Comparison of ENCODE assay signal across 37 cellular contexts in the genomic region with DNA sequence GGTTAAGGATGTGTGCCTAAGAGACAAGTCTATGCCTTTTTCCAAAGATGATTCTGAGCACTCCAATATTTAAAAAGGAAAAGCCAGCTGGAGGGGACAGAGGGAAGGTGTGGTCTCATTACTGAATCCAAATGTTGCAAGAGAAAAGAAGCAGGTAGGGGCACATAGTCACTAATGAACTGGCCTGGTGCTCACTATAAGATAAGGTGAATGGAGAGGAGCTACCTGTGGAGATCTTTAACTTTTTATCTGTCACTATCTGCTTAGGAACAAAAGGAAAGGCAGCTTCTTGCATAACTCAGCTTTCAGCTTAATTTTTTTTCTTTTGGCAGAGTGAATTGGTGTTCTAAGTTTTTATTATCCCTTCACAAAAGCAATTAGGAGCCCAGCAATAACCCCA.
"Had no signal": no experiment of that assay in that cellular context is flagged by ENCODE, and none has a peak within 500 bp of the region (broad histone marks: within the 10 kb centered on the region; RNA-seq: fewer than 3 reads in every experiment).

No MANE protein-coding gene starts in this region.

- H3K4me3 ChIP-seq: adrenal gland, ascending aorta, body of pancreas, cardiac muscle cell had no signal

- ATAC-seq: activated naive CD4-positive, alpha-beta T cell treated with anti-CD3 and anti-CD28 coated beads, Interleukin-2, amount 50 U/mL, for 72 hours; activated naive CD8-positive, alpha-beta T cell treated with anti-CD3 and anti-CD28 coated beads, Interleukin-2, amount 50 U/mL, for 24 hours; activated T-cell treated with anti-CD3 and anti-CD28 coated beads, Interleukin-2, amount 50 U/mL, for 4 hours; activated T-cell treated with anti-CD3 and anti-CD28 coated beads, Interleukin-2, amount 50 U/mL, for 72 hours; activated T-helper 17 cell treated with anti-CD3 and anti-CD28 coated beads, Interleukin-2, amount 50 U/mL, for 72 hours; body of pancreas had no signal

- H3K4me3 Mint-ChIP-seq: activated naive CD4-positive, alpha-beta T cell treated with anti-CD3 and anti-CD28 coated beads for 36 hours; activated naive CD4-positive, alpha-beta T cell treated with anti-CD3 and anti-CD28 coated beads, Interleukin-2, amount 10 ng/mL, durations not matched to agents 7 days and 5 days; activated naive CD4-positive, alpha-beta T cell treated with anti-CD3 and anti-CD28 coated beads, Interleukin-2, amount 50 U/mL, for 24 hours; activated naive CD8-positive, alpha-beta T cell; activated naive CD8-positive, alpha-beta T cell treated with anti-CD3 and anti-CD28 coated beads for 36 hours; activated naive CD8-positive, alpha-beta T cell treated with anti-CD3 and anti-CD28 coated beads, Interleukin-2, amount 10 ng/mL, durations not matched to agents 7 days and 5 days; activated naive CD8-positive, alpha-beta T cell treated with anti-CD3 and anti-CD28 coated beads, Interleukin-2, amount 50 U/mL, for 24 hours; activated T-cell treated with anti-CD3 and anti-CD28 coated beads, Interleukin-2, amount 50 U/mL, for 24 hours; activated T-cell treated with anti-CD3 and anti-CD28 coated beads, Interleukin-2, amount 50 U/mL, for 4 hours; activated T-cell treated with anti-CD3 and anti-CD28 coated beads, Interleukin-2, amount 50 U/mL, for 72 hours; activated T-helper 1 cell treated with anti-CD3 and anti-CD28 coated beads, Interleukin-12 subunit alpha, Interleukin-12 subunit beta, Interleukin-2, Interleukin-4 antibody, amounts not matched to agents 30 ng/mL and 10 ng/mL and 1 ng/mL, durations not matched to agents 14 hours and 24 hours and 36 hours; activated T-helper 17 cell treated with anti-CD3 and anti-CD28 coated beads, Interleukin-2, amount 50 U/mL, for 72 hours; brain; central memory CD8-positive, alpha-beta T cell had no signal

- H3K36me3 ChIP-seq: adrenal gland, ascending aorta, brain microvascular endothelial cell, cardiac muscle cell had no signal

- H3K9me3 ChIP-seq: adrenal gland, ascending aorta, body of pancreas had no signal

- H3K27ac Mint-ChIP-seq: activated naive CD4-positive, alpha-beta T cell treated with anti-CD3 and anti-CD28 coated beads for 36 hours; activated naive CD4-positive, alpha-beta T cell treated with anti-CD3 and anti-CD28 coated beads, Interleukin-2, amount 10 ng/mL, durations not matched to agents 7 days and 5 days; activated naive CD4-positive, alpha-beta T cell treated with anti-CD3 and anti-CD28 coated beads, Interleukin-2, amount 50 U/mL, for 24 hours; activated naive CD4-positive, alpha-beta T cell treated with anti-CD3 and anti-CD28 coated beads, Interleukin-2, amount 50 U/mL, for 72 hours; activated naive CD8-positive, alpha-beta T cell; activated naive CD8-positive, alpha-beta T cell treated with anti-CD3 and anti-CD28 coated beads for 36 hours; activated naive CD8-positive, alpha-beta T cell treated with anti-CD3 and anti-CD28 coated beads, Interleukin-2, amount 10 ng/mL, durations not matched to agents 7 days and 5 days; activated naive CD8-positive, alpha-beta T cell treated with anti-CD3 and anti-CD28 coated beads, Interleukin-2, amount 50 U/mL, for 24 hours; activated T-cell treated with anti-CD3 and anti-CD28 coated beads, Interleukin-2, amount 50 U/mL, for 24 hours; activated T-cell treated with anti-CD3 and anti-CD28 coated beads, Interleukin-2, amount 50 U/mL, for 72 hours; activated T-helper 1 cell treated with anti-CD3 and anti-CD28 coated beads, Interleukin-12 subunit alpha, Interleukin-12 subunit beta, Interleukin-2, Interleukin-4 antibody, amounts not matched to agents 30 ng/mL and 10 ng/mL and 1 ng/mL, durations not matched to agents 14 hours and 24 hours and 36 hours; activated T-helper 17 cell treated with anti-CD3 and anti-CD28 coated beads, Interleukin-2, amount 50 U/mL, for 72 hours; activated T-helper 2 cell treated with anti-CD3 and anti-CD28 coated beads, Interferon-gamma antibody, Interleukin-2, Interleukin-4, amounts not matched to agents 10 μg/mL and 5 μg/mL and 100 μg/mL, durations not matched to agents 14 hours and 24 hours and 36 hours; brain had no signal

- H3K4me1 Mint-ChIP-seq: activated naive CD4-positive, alpha-beta T cell treated with anti-CD3 and anti-CD28 coated beads, Interleukin-2, amount 10 ng/mL, durations not matched to agents 7 days and 5 days; activated naive CD4-positive, alpha-beta T cell treated with anti-CD3 and anti-CD28 coated beads, Interleukin-2, amount 50 U/mL, for 24 hours; activated naive CD8-positive, alpha-beta T cell treated with anti-CD3 and anti-CD28 coated beads, Interleukin-2, amount 10 ng/mL, durations not matched to agents 7 days and 5 days; activated T-helper 17 cell treated with anti-CD3 and anti-CD28 coated beads, Interleukin-2, amount 50 U/mL, for 72 hours; central memory CD8-positive, alpha-beta T cell had no signal

- DNase-seq: activated effector memory CD4-positive, alpha-beta T cell treated with anti-CD3 and anti-CD28 coated beads, Interleukin-2, amount 50 U/mL, for 16 hours; activated effector memory CD4-positive, alpha-beta T cell treated with Interleukin-2 at 50 U/mL for 16 hours; activated gamma-delta T cell; activated gamma-delta T cell treated with Interleukin-2 at 50 U/mL for 16 hours; activated naive CD4-positive, alpha-beta T cell; activated naive CD4-positive, alpha-beta T cell treated with anti-CD3 and anti-CD28 coated beads for 36 hours; activated naive CD4-positive, alpha-beta T cell treated with anti-CD3 and anti-CD28 coated beads, Interleukin-2, amount 10 ng/mL, durations not matched to agents 7 days and 5 days; activated naive CD4-positive, alpha-beta T cell treated with anti-CD3 and anti-CD28 coated beads, Interleukin-2, amount 50 U/mL, for 16 hours; activated naive CD4-positive, alpha-beta T cell treated with Interleukin-2 at 50 U/mL for 16 hours; activated naive CD8-positive, alpha-beta T cell treated with anti-CD3 and anti-CD28 coated beads for 36 hours; activated naive CD8-positive, alpha-beta T cell treated with anti-CD3 and anti-CD28 coated beads, Interleukin-2, amount 10 ng/mL, durations not matched to agents 7 days and 5 days; activated naive CD8-positive, alpha-beta T cell treated with anti-CD3 and anti-CD28 coated beads, Interleukin-2, amount 50 U/mL, for 24 hours; activated T-cell treated with anti-CD3 and anti-CD28 coated beads, Interleukin-2, amount 50 U/mL, for 1 hour; activated T-cell treated with anti-CD3 and anti-CD28 coated beads, Interleukin-2, amount 50 U/mL, for 24 hours; activated T-cell treated with anti-CD3 and anti-CD28 coated beads, Interleukin-2, amount 50 U/mL, for 4 hours; activated T-cell treated with anti-CD3 and anti-CD28 coated beads, Interleukin-2, amount 50 U/mL, for 48 hours; activated T-cell treated with anti-CD3 and anti-CD28 coated beads, Interleukin-2, amount 50 U/mL, for 72 hours; adrenal gland; amniotic stem cell; amygdala; anterior cingulate cortex; aorta; body of pancreas; brain microvascular endothelial cell; caudate nucleus; central memory CD4-positive, alpha-beta T cell; cerebellar nuclear complex had no signal

- H3K27ac ChIP-seq: adrenal gland, ascending aorta, body of pancreas, brain microvascular endothelial cell, cardiac muscle cell had no signal

- H3K4me1 ChIP-seq: adrenal gland, ascending aorta, body of pancreas had no signal

- H3K27me3 ChIP-seq: adrenal gland, ascending aorta, body of pancreas, cardiac muscle cell had no signal

- H3K36me3 Mint-ChIP-seq: activated naive CD4-positive, alpha-beta T cell treated with anti-CD3 and anti-CD28 coated beads, Interleukin-2, amount 10 ng/mL, durations not matched to agents 7 days and 5 days; activated naive CD4-positive, alpha-beta T cell treated with anti-CD3 and anti-CD28 coated beads, Interleukin-2, amount 50 U/mL, for 24 hours; activated naive CD4-positive, alpha-beta T cell treated with anti-CD3 and anti-CD28 coated beads, Interleukin-2, amount 50 U/mL, for 72 hours; activated naive CD8-positive, alpha-beta T cell; activated naive CD8-positive, alpha-beta T cell treated with anti-CD3 and anti-CD28 coated beads for 36 hours; activated naive CD8-positive, alpha-beta T cell treated with anti-CD3 and anti-CD28 coated beads, Interleukin-2, amount 10 ng/mL, durations not matched to agents 7 days and 5 days; brain had no signal

- H3K9me3 Mint-ChIP-seq: activated naive CD4-positive, alpha-beta T cell treated with anti-CD3 and anti-CD28 coated beads, Interleukin-2, amount 10 ng/mL, durations not matched to agents 7 days and 5 days; activated naive CD4-positive, alpha-beta T cell treated with anti-CD3 and anti-CD28 coated beads, Interleukin-2, amount 50 U/mL, for 24 hours; activated naive CD4-positive, alpha-beta T cell treated with anti-CD3 and anti-CD28 coated beads, Interleukin-2, amount 50 U/mL, for 72 hours; activated naive CD8-positive, alpha-beta T cell treated with anti-CD3 and anti-CD28 coated beads for 36 hours; activated naive CD8-positive, alpha-beta T cell treated with anti-CD3 and anti-CD28 coated beads, Interleukin-2, amount 10 ng/mL, durations not matched to agents 7 days and 5 days; activated naive CD8-positive, alpha-beta T cell treated with anti-CD3 and anti-CD28 coated beads, Interleukin-2, amount 50 U/mL, for 24 hours; activated T-cell treated with anti-CD3 and anti-CD28 coated beads, Interleukin-2, amount 50 U/mL, for 24 hours; activated T-cell treated with anti-CD3 and anti-CD28 coated beads, Interleukin-2, amount 50 U/mL, for 4 hours; activated T-helper 1 cell treated with anti-CD3 and anti-CD28 coated beads, Interleukin-12 subunit alpha, Interleukin-12 subunit beta, Interleukin-2, Interleukin-4 antibody, amounts not matched to agents 30 ng/mL and 10 ng/mL and 1 ng/mL, durations not matched to agents 14 hours and 24 hours and 36 hours; activated T-helper 17 cell treated with anti-CD3 and anti-CD28 coated beads, Interleukin-2, amount 50 U/mL, for 72 hours; activated T-helper 2 cell treated with anti-CD3 and anti-CD28 coated beads, Interferon-gamma antibody, Interleukin-2, Interleukin-4, amounts not matched to agents 10 μg/mL and 5 μg/mL and 100 μg/mL, durations not matched to agents 14 hours and 24 hours and 36 hours; central memory CD8-positive, alpha-beta T cell had no signal
